ENCODE assay signal across 17 cellular contexts in genomic region chr12:116650062-116650461, GRCh38.
"Had no signal": no experiment of that assay in that cellular context is flagged by ENCODE, and none has a peak within 500 bp of the region (broad histone marks: within the 10 kb centered on the region; RNA-seq: fewer than 3 reads in every experiment).

No MANE protein-coding gene starts in this region.

- DNase-seq: activated CD4-positive, alpha-beta memory T cell treated with anti-CD3 and anti-CD28 coated beads, Interleukin-2, amount 10 ng/mL, durations not matched to agents 7 days and 5 days; activated CD4-positive, alpha-beta T cell treated with anti-CD3 and anti-CD28 coated beads, Interleukin-2, amount 10 ng/mL, durations not matched to agents 24 days and 14 days; activated effector memory CD4-positive, alpha-beta T cell treated with Interleukin-2 at 50 U/mL for 16 hours; activated naive CD4-positive, alpha-beta T cell treated with anti-CD3 and anti-CD28 coated beads for 36 hours; activated naive CD8-positive, alpha-beta T cell treated with anti-CD3 and anti-CD28 coated beads, Interleukin-2, amount 10 ng/mL, durations not matched to agents 7 days and 5 days; activated T-cell treated with anti-CD3 and anti-CD28 coated beads, Interleukin-2, amount 50 U/mL, for 72 hours; amygdala; cerebellar nuclear complex; cortex of kidney; hippocampal formation; naive thymus-derived CD4-positive, alpha-beta T cell; occipital lobe; posterior cingulate gyrus; stimulated activated CD4-positive, alpha-beta T cell treated with anti-CD3 and anti-CD28 coated beads, Interleukin-2, amount 100 ng/mL, for 48 hours; stimulated activated naive CD4-positive, alpha-beta T cell; upper lobe of left lung had no signal

- H3K27ac ChIP-seq: upper lobe of left lung had no signal

- ATAC-seq: activated CD4-positive, CD25-positive, alpha-beta regulatory T cell treated with anti-CD3 and anti-CD28 coated beads, Interleukin-2, amount 50 U/mL, for 24 hours; activated T-cell treated with anti-CD3 and anti-CD28 coated beads, Interleukin-2, amount 50 U/mL, for 72 hours; naive thymus-derived CD4-positive, alpha-beta T cell had no signal

- H3K4me3 ChIP-seq: upper lobe of left lung had no signal

- H3K27me3 ChIP-seq: upper lobe of left lung had no signal

- H3K9me3 ChIP-seq: upper lobe of left lung had no signal

- H3K36me3 ChIP-seq: upper lobe of left lung had no signal
